Comparison of ENCODE assay signal across 28 cellular contexts in the genomic region with DNA sequence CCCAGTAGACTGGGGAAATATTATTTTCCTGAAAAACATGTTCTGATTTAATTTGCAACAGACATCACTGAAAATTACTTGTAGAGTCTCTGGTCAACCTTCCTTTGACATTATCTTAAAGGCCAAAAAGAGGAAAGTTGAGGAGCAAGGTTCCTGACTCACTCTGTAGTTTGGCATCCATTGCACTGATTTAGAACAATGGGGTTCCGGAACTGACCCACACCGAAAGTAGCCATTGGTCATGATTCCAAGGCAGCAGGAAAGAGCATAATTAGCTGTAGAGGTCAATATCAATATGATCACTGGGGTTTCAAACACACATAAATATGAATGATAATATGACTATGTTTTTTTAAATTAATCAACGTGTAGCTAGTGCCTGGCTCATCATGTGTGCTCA.
"Had no signal": no experiment of that assay in that cellular context is flagged by ENCODE, and none has a peak within 500 bp of the region (broad histone marks: within the 10 kb centered on the region; RNA-seq: fewer than 3 reads in every experiment).

No MANE protein-coding gene starts in this region.

- H3K4me2 ChIP-seq: hepatocyte had no signal

- H3K27ac ChIP-seq: ascending aorta, breast epithelium, cardiac muscle cell, colonic mucosa, dorsolateral prefrontal cortex, epithelial cell of prostate, VCaP had no signal

- H3K4me3 ChIP-seq: ascending aorta, breast epithelium, cardiac muscle cell, colonic mucosa, dorsolateral prefrontal cortex, esophagus squamous epithelium, gastroesophageal sphincter, heart right ventricle, hepatocyte had no signal

- H3K27me3 ChIP-seq: ascending aorta, breast epithelium, cardiac muscle cell, colonic mucosa, dorsolateral prefrontal cortex, esophagus squamous epithelium, gastroesophageal sphincter, heart right ventricle, hepatocyte had no signal

- H3K36me3 ChIP-seq: ascending aorta, breast epithelium, cardiac muscle cell, colonic mucosa, gastroesophageal sphincter, heart right ventricle had no signal

- H2AFZ ChIP-seq: hepatocyte had no signal

- DNase-seq: activated CD4-positive, alpha-beta T cell treated with anti-CD3 and anti-CD28 coated beads for 1 hour; activated CD4-positive, alpha-beta T cell treated with anti-CD3 and anti-CD28 coated beads for 4 hours; activated CD4-positive, alpha-beta T cell treated with anti-CD3 and anti-CD28 coated beads, Interleukin-2, amount 10 ng/mL, durations not matched to agents 7 days and 5 days; activated CD4-positive, alpha-beta T cell treated with anti-CD3 and anti-CD28 coated beads, Interleukin-2, amount 50 U/mL, for 48 hours; activated CD8-positive, alpha-beta memory T cell treated with anti-CD3 and anti-CD28 coated beads for 24 hours; activated CD8-positive, alpha-beta T cell treated with anti-CD3 and anti-CD28 coated beads for 36 hours; activated effector memory CD4-positive, alpha-beta T cell treated with anti-CD3 and anti-CD28 coated beads, Interleukin-2, amount 50 U/mL, for 16 hours; activated naive CD4-positive, alpha-beta T cell treated with anti-CD3 and anti-CD28 coated beads for 36 hours; activated naive CD8-positive, alpha-beta T cell treated with anti-CD3 and anti-CD28 coated beads, Interleukin-2, amount 10 ng/mL, durations not matched to agents 7 days and 5 days; activated T-cell treated with anti-CD3 and anti-CD28 coated beads, Interleukin-2, amount 50 U/mL, for 48 hours; central memory CD4-positive, alpha-beta T cell; cerebellar nuclear complex; colonic mucosa; dorsolateral prefrontal cortex; effector memory CD4-positive, alpha-beta T cell; endodermal cell; esophagus squamous epithelium; foreskin melanocyte; heart right ventricle; T-helper 2 cell had no signal

- ATAC-seq: activated CD8-positive, alpha-beta T cell treated with anti-CD3 and anti-CD28 coated beads for 36 hours; gastroesophageal sphincter; heart right ventricle; WTC11 had no signal

- H3K4me1 ChIP-seq: breast epithelium, colonic mucosa had no signal

- H3K9me3 ChIP-seq: ascending aorta, breast epithelium, colonic mucosa, esophagus squamous epithelium, gastroesophageal sphincter, heart right ventricle had no signal
